ENCODE assay signal across 9 cellular contexts in genomic region chr3:43879166-43879565, GRCh38.
DNase-seq lines count a peak whose midpoint lies in the region; ATAC-seq and TF ChIP-seq lines count a peak whose summit lies in the region.
"Had no signal": no experiment of that assay in that cellular context is flagged by ENCODE, and none has a peak within 500 bp of the region (broad histone marks: within the 10 kb centered on the region; RNA-seq: fewer than 3 reads in every experiment).

No MANE protein-coding gene starts in this region.

- H3K4me3 ChIP-seq in H7 (ENCODE audit: insufficient read depth, low read depth, low read length) (no peak overlapping the region), SK-N-SH (ENCODE audit: low read depth in 2 of 2, low read length in 1 of 2) (no peak overlapping the region), suprapubic skin (no peak overlapping the region)

- in situ Hi-C loops in Caki2 (cut with HindIII; ENCODE audit: low pct_unique_long_range_greater_than_20kb, low sequenced_read_pairs), result no loop called here

- H3K9ac ChIP-seq in SK-N-SH, result no peak overlapping the region

- no peak for ATAC-seq in HG02852 (IDR thresholded peaks at IDR 0.05; ENCODE audit: unreplicated experiment)
- no peak for ATAC-seq in GM21786 (IDR thresholded peaks at IDR 0.05; ENCODE audit: unreplicated experiment)

- no peaks in the 10 kb centered on the region for H4K20me1 ChIP-seq in SK-N-SH (ENCODE audit: insufficient read depth)

- TF ChIP-seq CTCF in SK-N-SH (IDR thresholded peaks at IDR 0.05) (peak; percentile 36), suprapubic skin (IDR thresholded peaks at IDR 0.05) (no peak)

- H3K4me2 ChIP-seq in SK-N-SH, result no peak overlapping the region

- WGBS in SK-N-SH (ENCODE audit: low lambda C conversion rate), result 78% methylated on average over 4 of the region's 4 CpGs
- 45% methylated on average over 4 of the region's 4 CpGs for WGBS in suprapubic skin

- CTCF ChIA-PET in SK-N-SH (lab: Yijun Ruan, JAX), result interaction anchor here (0.6 to 1.8 kb wide), 4 partner anchors 11 to 250 kb away, joined by 3 to 4 read pairs (median 3); no protein-coding TSS in a partner anchor

- POLR2A ChIA-PET in SK-N-SH (lab: Yijun Ruan, JAX), result no interaction called here

- no peaks in the 10 kb centered on the region for H3K9me3 ChIP-seq in SK-N-SH
- H3K9me3 ChIP-seq in suprapubic skin, result no peaks in the 10 kb centered on the region

- TF ChIP-seq POLR2A in suprapubic skin (IDR thresholded peaks at IDR 0.05), result no peak

- no peak overlapping the region for H2AFZ ChIP-seq in SK-N-SH (ENCODE audit: low read depth)

- H3K27me3 ChIP-seq in H7 (ENCODE audit: control insufficient read depth, insufficient read depth, low read length), result no peaks in the 10 kb centered on the region
- no peaks in the 10 kb centered on the region for H3K27me3 ChIP-seq in SK-N-SH (ENCODE audit: insufficient read depth)
- H3K27me3 ChIP-seq in suprapubic skin, result no peaks in the 10 kb centered on the region

- no peaks in the 10 kb centered on the region for H3K79me2 ChIP-seq in SK-N-SH (ENCODE audit: insufficient read depth)

- DNase-seq in Caki2 (ENCODE audit: low read depth), result peak; percentile 22
- DNase-seq in H7, result peak; percentile 83
- no peak for DNase-seq in SK-N-SH
- peak; percentile 66 for DNase-seq in kidney tubule cell (ENCODE audit: low spot score)
- no peak for DNase-seq in dedifferentiated amniotic fluid mesenchymal stem cell (ENCODE audit: extremely low spot score)
- no peak for DNase-seq in suprapubic skin (ENCODE audit: low spot score in 2 of 2)

- H3K27ac ChIP-seq in SK-N-SH (ENCODE audit: low read depth in 2 of 2, low read length in 1 of 2), result no peak overlapping the region
- H3K27ac ChIP-seq in suprapubic skin, result no peak overlapping the region
- H3K27ac ChIP-seq: epithelial cell of prostate had no signal

- peak; percentile 62 for TF ChIP-seq RAD21 in SK-N-SH (IDR thresholded peaks at IDR 0.05; ENCODE audit: low read length)

- H3K36me3 ChIP-seq in H7 (replicated peaks; ENCODE audit: control insufficient read depth, insufficient read depth, low read length), result no peaks in the 10 kb centered on the region
- no peaks in the 10 kb centered on the region for H3K36me3 ChIP-seq in SK-N-SH (replicated peaks in 1 of 2; ENCODE audit: control insufficient read depth in 1 of 2, insufficient read depth in 2 of 2, low read length in 1 of 2)
- no peaks in the 10 kb centered on the region for H3K36me3 ChIP-seq in suprapubic skin

- no peaks in the 10 kb centered on the region for H3F3A ChIP-seq in SK-N-SH (replicated peaks; ENCODE audit: insufficient read depth)

- H3K4me1 ChIP-seq in SK-N-SH (ENCODE audit: control insufficient read depth in 1 of 2, insufficient read depth in 2 of 2, low read depth in 1 of 2, low read length in 1 of 2) (peaks cover 0 to 17% of the 10 kb centered on the region in 2 experiments; a peak in 1 of 4 replicates), suprapubic skin (peaks cover 4% of the 10 kb centered on the region)

- TF ChIP-seq EP300 in SK-N-SH (IDR thresholded peaks at IDR 0.05; ENCODE audit: borderline replicate concordance in 1 of 2, low read depth in 1 of 2, low read length in 1 of 2), result no peak
- TF ChIP-seq EP300 in suprapubic skin (IDR thresholded peaks at IDR 0.05), result no peak

- no peaks in the 10 kb centered on the region for H3K9me2 ChIP-seq in SK-N-SH

TF ChIP-seq in SK-N-SH, 30 proteins besides CTCF, POLR2A, EP300 and RAD21:
- TF ChIP-seq IRF3 (IDR thresholded peaks at IDR 0.05; ENCODE audit: low read depth, low read length) (no peak), TCF12 (IDR thresholded peaks at IDR 0.05) (no peak), SMC3 (IDR thresholded peaks at IDR 0.05; ENCODE audit: low read depth, low read length) (peak; percentile 40), ELF1 (IDR thresholded peaks at IDR 0.05) (no peak), RFX5 (IDR thresholded peaks at IDR 0.05; ENCODE audit: low read length) (no peak), MXI1 (IDR thresholded peaks at IDR 0.05; ENCODE audit: low read depth, low read length) (no peak)

Comparison
In these comparisons a context has a peak if more than half of its experiments do, and no peak if none do; other contexts are left out.
1. DNase-seq: peak in Caki2 (single experiment), H7 (single experiment) and kidney tubule cell (single experiment); none in SK-N-SH (single experiment), dedifferentiated amniotic fluid mesenchymal stem cell (single experiment) and suprapubic skin (0 of 2).